21 cellular contexts compared by ENCODE assay signal in the genomic region with DNA sequence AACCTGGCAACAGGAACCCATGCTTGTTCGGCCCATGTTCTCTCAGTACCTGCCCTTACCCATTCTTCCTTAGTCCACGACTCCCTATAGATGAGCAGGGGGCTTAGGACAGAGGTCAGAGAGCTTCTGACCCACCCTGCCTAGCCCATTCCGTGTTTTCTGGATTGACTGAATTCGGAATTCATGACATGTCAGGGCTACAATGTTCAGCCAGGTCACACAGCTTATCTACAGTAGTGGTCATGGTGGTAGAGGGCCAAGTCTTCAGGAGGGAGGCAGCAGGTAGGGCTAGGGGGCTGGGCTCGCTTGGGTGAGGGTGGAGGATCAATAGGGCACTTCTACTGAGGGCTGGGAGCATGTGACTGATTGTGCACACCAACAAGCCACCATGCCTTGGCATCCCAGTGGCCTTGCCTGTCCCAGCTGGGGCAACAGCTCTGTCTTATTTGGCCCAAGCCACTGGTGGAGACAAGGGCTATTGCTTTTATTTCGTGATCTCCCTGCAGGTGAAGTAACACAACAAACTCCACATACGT.
"Had no signal": no experiment of that assay in that cellular context is flagged by ENCODE, and none has a peak within 500 bp of the region (broad histone marks: within the 10 kb centered on the region; RNA-seq: fewer than 3 reads in every experiment).

No MANE protein-coding gene starts in this region.

- H3K27me3 Mint-ChIP-seq: activated naive CD8-positive, alpha-beta T cell; stimulated activated naive B cell treated with anti-CD40 and anti-IgM and Interleukin-4, amounts not matched to agents 10 μg/mL and 1 μg/mL and 100 μg/mL, for 72 hours; T-helper 17 cell had no signal

- H3K27me3 ChIP-seq: dorsolateral prefrontal cortex, foreskin keratinocyte, hepatocyte, pancreas, right lobe of liver, upper lobe of right lung had no signal

- FAIRE-seq: islet of Langerhans, pancreas had no signal

- H3K36me3 ChIP-seq: lower lobe of right lung, pancreas, thoracic aorta, upper lobe of right lung had no signal

- H3K4me2 ChIP-seq: hepatocyte had no signal

- DNase-seq: activated CD4-positive, alpha-beta T cell treated with anti-CD3 and anti-CD28 coated beads, Interleukin-2, amount 50 U/mL, for 1 hour; activated CD4-positive, CD25-positive, alpha-beta regulatory T cell treated with anti-CD3 and anti-CD28 coated beads, Interleukin-2, amount 50 U/mL, for 72 hours; activated CD8-positive, alpha-beta memory T cell treated with anti-CD3 and anti-CD28 coated beads, Interleukin-2, amount 50 U/mL, for 4 hours; activated gamma-delta T cell; activated T-cell treated with anti-CD3 and anti-CD28 coated beads, Interleukin-2, amount 50 U/mL, for 72 hours; dorsolateral prefrontal cortex; foreskin keratinocyte; left cardiac atrium; lower lobe of right lung; midbrain; stimulated activated naive B cell treated with anti-CD40 and anti-IgM and Interleukin-4, amounts not matched to agents 10 μg/mL and 1 μg/mL and 100 μg/mL, for 72 hours; T-helper 17 cell; upper lobe of right lung had no signal

- H3K4me3 ChIP-seq: dorsolateral prefrontal cortex, hepatocyte, lower lobe of right lung, pancreas, right lobe of liver, thoracic aorta, upper lobe of right lung had no signal

- H3K9me3 Mint-ChIP-seq: activated T-cell treated with anti-CD3 and anti-CD28 coated beads, Interleukin-2, amount 50 U/mL, for 72 hours; stimulated activated naive B cell treated with anti-CD40 and anti-IgM and Interleukin-4, amounts not matched to agents 10 μg/mL and 1 μg/mL and 100 μg/mL, for 72 hours had no signal

- H2AFZ ChIP-seq: hepatocyte had no signal

- H3K4me3 Mint-ChIP-seq: activated naive CD8-positive, alpha-beta T cell; activated T-cell treated with anti-CD3 and anti-CD28 coated beads, Interleukin-2, amount 50 U/mL, for 72 hours; stimulated activated naive B cell treated with anti-CD40 and anti-IgM and Interleukin-4, amounts not matched to agents 10 μg/mL and 1 μg/mL and 100 μg/mL, for 72 hours; T-helper 17 cell had no signal

- ATAC-seq: activated T-cell treated with anti-CD3 and anti-CD28 coated beads, Interleukin-2, amount 50 U/mL, for 72 hours; foreskin keratinocyte; left cardiac atrium; lower lobe of right lung; pancreas; stimulated activated naive B cell treated with anti-CD40 and anti-IgM and Interleukin-4, amounts not matched to agents 10 μg/mL and 1 μg/mL and 100 μg/mL, for 72 hours; T-helper 17 cell; upper lobe of right lung had no signal

- H3K27ac ChIP-seq: dorsolateral prefrontal cortex, epithelial cell of prostate, foreskin keratinocyte, hepatocyte, lower lobe of right lung, pancreas, thoracic aorta, upper lobe of right lung, VCaP had no signal

- H3K27ac Mint-ChIP-seq: activated naive CD8-positive, alpha-beta T cell; activated T-cell treated with anti-CD3 and anti-CD28 coated beads, Interleukin-2, amount 50 U/mL, for 72 hours; stimulated activated naive B cell treated with anti-CD40 and anti-IgM and Interleukin-4, amounts not matched to agents 10 μg/mL and 1 μg/mL and 100 μg/mL, for 72 hours; T-helper 17 cell had no signal

- H3K9me3 ChIP-seq: lower lobe of right lung, pancreas, right lobe of liver, thoracic aorta, upper lobe of right lung had no signal
